ENCODE assay signal across 9 cellular contexts in the genomic region with DNA sequence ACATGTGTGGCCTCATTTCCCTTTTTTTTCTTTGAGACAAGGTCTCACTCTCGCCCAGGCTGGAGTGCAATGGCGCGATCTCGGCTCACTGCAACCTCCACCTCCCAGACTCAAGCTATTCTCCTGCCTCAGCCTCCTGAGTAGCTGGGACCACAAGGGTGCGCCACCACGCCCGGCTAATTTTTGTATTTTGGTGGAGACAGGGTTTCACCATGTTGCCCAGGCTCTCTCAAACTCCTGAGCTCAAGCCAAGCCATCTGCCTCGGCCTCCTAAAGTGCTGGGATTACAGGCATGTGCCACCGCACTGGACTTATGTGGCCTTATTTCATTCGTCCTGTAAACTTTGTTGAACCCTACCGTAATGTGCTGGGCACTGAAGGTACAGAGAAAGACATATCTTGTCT. TPM values are rescaled to one million over a fixed set of nuclear protein-coding genes. Genes with fewer than 3 reads are reported as not detected.
DNase-seq lines count a peak whose midpoint lies in the region; ATAC-seq and TF ChIP-seq lines count a peak whose summit lies in the region.
"Had no signal": no experiment of that assay in that cellular context is flagged by ENCODE, and none has a peak within 500 bp of the region (broad histone marks: within the 10 kb centered on the region; RNA-seq: fewer than 3 reads in every experiment).

No MANE protein-coding gene starts in this region.

- intact Hi-C loops in CD4-positive, alpha-beta T cell (cut with DNase I, micrococcal nuclease), result loop anchor here (10.0 kb wide), 2 partner anchors 1246 to 1536 kb away; partner anchors contain the start of gene TENT5C (in 1 of the 2)

- H3K27me3 Mint-ChIP-seq in CD4-positive, alpha-beta T cell, result no peaks in the 10 kb centered on the region
- H3K27me3 Mint-ChIP-seq: IgD-negative memory B cell had no signal

- H3K18ac ChIP-seq in mesendoderm (ENCODE audit: low read length), result no peak overlapping the region

- no peak overlapping the region for H3K4me3 Mint-ChIP-seq in CD4-positive, alpha-beta T cell
- H3K4me3 Mint-ChIP-seq: IgD-negative memory B cell had no signal

- WGBS in mesendoderm (ENCODE audit: extremely low coverage, insufficient coverage, low lambda C conversion rate), result no CpG with 5 or more reads among the region's 11 CpGs

- H4K5ac ChIP-seq in mesendoderm (ENCODE audit: low read length), result no peak overlapping the region

- H4K8ac ChIP-seq in mesendoderm (ENCODE audit: low read depth, low read length), result no peak overlapping the region

- H2BK15ac ChIP-seq in mesendoderm (replicated peaks; ENCODE audit: low read depth), result no peak overlapping the region

- H3K27me3 ChIP-seq in CD4-positive, alpha-beta T cell (ENCODE audit: control insufficient read depth, insufficient read depth, low read length), result no peaks in the 10 kb centered on the region
- H3K27me3 ChIP-seq in mesendoderm (ENCODE audit: insufficient read depth, low read length, poor library complexity) (no peaks in the 10 kb centered on the region), stomach smooth muscle (ENCODE audit: control insufficient read depth in 1 of 2, insufficient read depth in 2 of 2, low read length in 2 of 2) (no peaks in the 10 kb centered on the region)

- no peaks in the 10 kb centered on the region for H3K9me3 Mint-ChIP-seq in CD4-positive, alpha-beta T cell
- H3K9me3 Mint-ChIP-seq: IgD-negative memory B cell had no signal

- no peak for TF ChIP-seq CTCF in CD4-positive, alpha-beta T cell (IDR thresholded peaks at IDR 0.05)
- peak; percentile 58 for TF ChIP-seq CTCF in choroid plexus epithelial cell (conservative IDR thresholded peaks at IDR 0.05; ENCODE audit: low read depth, low read length)

- no peaks in the 10 kb centered on the region for H3K36me3 ChIP-seq in mesendoderm (ENCODE audit: control insufficient read depth, insufficient read depth, low read length)
- no peaks in the 10 kb centered on the region for H3K36me3 ChIP-seq in stomach smooth muscle (ENCODE audit: control insufficient read depth in 2 of 2, insufficient read depth in 2 of 2, low read length in 2 of 2)

- H3K79me2 ChIP-seq in mesendoderm (ENCODE audit: control insufficient read depth, insufficient read depth, low read length), result peaks cover 3% of the 10 kb centered on the region

- ATAC-seq in CD4-positive, alpha-beta T cell (ENCODE audit: poor library complexity), result no peak
- ATAC-seq in HG02798 (IDR thresholded peaks at IDR 0.05; ENCODE audit: poor library complexity, unreplicated experiment) (peak; percentile 3), GM18870 (IDR thresholded peaks at IDR 0.05; ENCODE audit: unreplicated experiment) (no peak), GM19351 (IDR thresholded peaks at IDR 0.05; ENCODE audit: unreplicated experiment) (no peak)

- H2BK5ac ChIP-seq in mesendoderm (ENCODE audit: low read length), result no peak overlapping the region

- H3K9ac ChIP-seq in mesendoderm (ENCODE audit: low read length) (peak overlapping the region; percentile 74), stomach smooth muscle (ENCODE audit: low read length in 2 of 2) (peak overlapping the region; percentile 89 to 96)

- H3K4ac ChIP-seq in mesendoderm (ENCODE audit: low read depth, low read length), result no peak overlapping the region

- peak in 9 of 10 experiments; percentile 3 to 38 (median 26) for DNase-seq in CD4-positive, alpha-beta T cell
- DNase-seq in T-helper 2 cell (peak in 3 of 5 experiments; percentile 11 to 68 (median 16)), choroid plexus epithelial cell (ENCODE audit: low read depth) (peak; percentile 35), mesendoderm (peak; percentile 64)

- no peak overlapping the region for H3K23ac ChIP-seq in mesendoderm (ENCODE audit: low read length)

- peak overlapping the region; percentile 97 for H3K27ac ChIP-seq in CD4-positive, alpha-beta T cell (ENCODE audit: low read depth, low read length)
- peak overlapping the region; percentile 38 for H3K27ac ChIP-seq in mesendoderm (ENCODE audit: low read depth, low read length)
- peak overlapping the region; percentile 96 for H3K27ac ChIP-seq in stomach smooth muscle (ENCODE audit: low read length)

- H3K4me3 ChIP-seq in choroid plexus epithelial cell (ENCODE audit: low read depth, low read length) (peak overlapping the region; percentile 76), mesendoderm (ENCODE audit: low read length) (peak overlapping the region; percentile 55), stomach smooth muscle (ENCODE audit: low read length in 2 of 2) (peak overlapping the region; percentile 83 to 90)

- H3K9me3 ChIP-seq in CD4-positive, alpha-beta T cell (ENCODE audit: control insufficient read depth, low read length), result no peaks in the 10 kb centered on the region
- no peaks in the 10 kb centered on the region for H3K9me3 ChIP-seq in stomach smooth muscle (ENCODE audit: control insufficient read depth in 2 of 2, low read length in 2 of 2)

- H3K4me1 Mint-ChIP-seq in CD4-positive, alpha-beta T cell (ENCODE audit: low read depth), result peaks cover 18% of the 10 kb centered on the region

- no peak overlapping the region for H3K27ac Mint-ChIP-seq in CD4-positive, alpha-beta T cell
- H3K27ac Mint-ChIP-seq: IgD-negative memory B cell had no signal

- no peaks in the 10 kb centered on the region for H3K79me1 ChIP-seq in mesendoderm (ENCODE audit: low read length)

- H3K4me2 ChIP-seq in mesendoderm (ENCODE audit: low read length), result peak overlapping the region; percentile 57

- peaks cover 7% of the 10 kb centered on the region for H3K36me3 Mint-ChIP-seq in CD4-positive, alpha-beta T cell (ENCODE audit: low read depth)
- H3K36me3 Mint-ChIP-seq: IgD-negative memory B cell had no signal

- POLR2A ChIA-PET in CD4-positive, alpha-beta T cell (lab: Charles Lee), result interaction anchor here (1.0 to 1.6 kb wide), 3 partner anchors 9 to 1774 kb away, joined by 3 to 8 read pairs (median 4); partner anchors contain the start of genes MAN1A2 and SEC22B

- H2BK120ac ChIP-seq in mesendoderm (ENCODE audit: low read depth, low read length), result no peak overlapping the region

- H3K56ac ChIP-seq in mesendoderm (ENCODE audit: low read length), result peak overlapping the region; percentile 80

- H3K4me1 ChIP-seq in mesendoderm (ENCODE audit: control insufficient read depth, low read depth, low read length), result peaks cover 2% of the 10 kb centered on the region
- peaks cover 4% of the 10 kb centered on the region for H3K4me1 ChIP-seq in stomach smooth muscle (ENCODE audit: control insufficient read depth, insufficient read depth, low read length)

- CTCF ChIA-PET in CD4-positive, alpha-beta T cell (lab: Charles Lee), result interaction anchor here (1.5 to 1.7 kb wide), 2 partner anchors 10 to 14 kb away, joined by 3 read pairs; no protein-coding TSS in a partner anchor

- peak overlapping the region; percentile 38 for H2AK5ac ChIP-seq in mesendoderm (ENCODE audit: low read length)

RNA-seq across cellular contexts. Expression of gene WARS2, which starts 0.6 kb away (rescaled TPM):
- 10 to 100 TPM; 15.8 to 16.5 TPM for total RNA-seq in CD4-positive, alpha-beta T cell
- 14.5 TPM for polyA plus RNA-seq in mesendoderm (2013, experiment 1 of 2)
- polyA plus RNA-seq in mesendoderm (2013, experiment 2 of 2), result 13.2 TPM

Comparison
In these comparisons a context has a peak if more than half of its experiments do, and no peak if none do; other contexts are left out.
1. H3K27ac ChIP-seq: peak in every context shown above with its lines; median percentile 97 in CD4-positive, alpha-beta T cell; 96 in stomach smooth muscle; 38 in mesendoderm.